ENCODE assay signal across 8 cellular contexts in the genomic region with DNA sequence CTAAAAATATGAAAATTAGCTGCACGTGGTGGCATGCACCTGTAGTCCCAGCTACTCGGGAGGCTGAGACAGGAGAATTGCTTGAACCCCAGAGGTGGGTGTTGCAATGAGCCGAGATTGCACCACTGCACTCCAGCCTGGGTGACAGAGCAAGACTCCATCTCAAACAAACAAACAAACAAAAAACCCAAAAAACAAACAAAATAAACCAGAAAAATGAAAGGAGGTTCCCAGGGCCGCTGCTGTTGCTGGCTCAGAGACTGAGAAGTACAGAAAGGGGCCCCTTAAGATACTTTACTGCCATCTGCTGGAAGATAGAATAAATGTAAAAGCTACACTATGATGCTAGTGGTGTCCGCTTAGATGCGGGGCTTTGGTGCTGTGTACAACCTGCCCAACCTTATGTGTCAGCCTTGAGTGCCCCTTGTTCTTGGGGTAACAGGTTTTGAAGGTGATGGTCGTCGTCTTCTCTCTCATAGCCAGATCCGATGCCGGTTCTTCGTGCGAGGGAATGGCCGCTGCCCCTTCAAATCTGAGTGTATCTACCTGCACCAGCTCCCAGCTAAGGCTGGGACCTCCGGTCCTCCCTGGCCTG. TPM values are rescaled to one million over a fixed set of nuclear protein-coding genes. Genes with fewer than 3 reads are reported as not detected.
DNase-seq lines count a peak whose midpoint lies in the region; ATAC-seq and TF ChIP-seq lines count a peak whose summit lies in the region.

No MANE protein-coding gene starts in this region.

- ATAC-seq in CD4-positive, CD25-positive, alpha-beta regulatory T cell (ENCODE audit: low read depth in 2 of 2), result peak; percentile 72 to 78
- ATAC-seq in GM19463 (IDR thresholded peaks at IDR 0.05; ENCODE audit: unreplicated experiment), result peak; percentile 39
- peak; percentile 69 for ATAC-seq in stimulated activated memory B cell treated with anti-CD40 and anti-IgM and Interleukin-4, amounts not matched to agents 10 μg/mL and 1 μg/mL and 100 μg/mL, for 72 hours
- no peak for ATAC-seq in GM18505 (IDR thresholded peaks at IDR 0.05; ENCODE audit: unreplicated experiment)

- no peak overlapping the region for H3K27ac ChIP-seq in CD4-positive, CD25-positive, alpha-beta regulatory T cell (ENCODE audit: insufficient read depth, low read length, poor library complexity, severe bottlenecking)
- H3K27ac ChIP-seq in breast epithelium, result no peak overlapping the region

- H3K4me1 ChIP-seq in CD4-positive, CD25-positive, alpha-beta regulatory T cell (ENCODE audit: control insufficient read depth, insufficient read depth, low read length, poor library complexity, severe bottlenecking), result peaks cover 23% of the 10 kb centered on the region
- H3K4me1 ChIP-seq in breast epithelium, result no peaks in the 10 kb centered on the region

- H3K27ac Mint-ChIP-seq in CD4-positive, CD25-positive, alpha-beta regulatory T cell, result peak overlapping the region in 1 of 3 donors; percentile 89
- no peak overlapping the region for H3K27ac Mint-ChIP-seq in stimulated activated memory B cell treated with anti-CD40 and anti-IgM and Interleukin-4, amounts not matched to agents 10 μg/mL and 1 μg/mL and 100 μg/mL, for 72 hours

- peaks cover 12 to 43% (median 27%) of the 10 kb centered on the region in 4 donors for H3K4me1 Mint-ChIP-seq in CD4-positive, CD25-positive, alpha-beta regulatory T cell
- peaks cover 30% of the 10 kb centered on the region for H3K4me1 Mint-ChIP-seq in stimulated activated memory B cell treated with anti-CD40 and anti-IgM and Interleukin-4, amounts not matched to agents 10 μg/mL and 1 μg/mL and 100 μg/mL, for 72 hours

- intact Hi-C loops in breast epithelium (cut with DNase I; ENCODE audit: low total_unique reads), result no loop called here

- H3K4me3 Mint-ChIP-seq in CD4-positive, CD25-positive, alpha-beta regulatory T cell, result peak overlapping the region in 2 of 4 donors; percentile 58 to 82
- H3K4me3 Mint-ChIP-seq in stimulated activated memory B cell treated with anti-CD40 and anti-IgM and Interleukin-4, amounts not matched to agents 10 μg/mL and 1 μg/mL and 100 μg/mL, for 72 hours, result peak overlapping the region; percentile 29

- peak in 2 of 3 donors; percentile 76 to 77 for DNase-seq in CD4-positive, CD25-positive, alpha-beta regulatory T cell
- peak; percentile 32 to 78 (median 76) for DNase-seq in NCI-H1417 (lab: John Stamatoyannopoulos, UW)
- peak; percentile 80 for DNase-seq in SK-MEL-5 (ENCODE audit: low read depth, low spot score)
- no peak for DNase-seq in breast epithelium (ENCODE audit: low spot score in 2 of 2)
- DNase-seq in kidney epithelial cell (ENCODE audit: low read depth), result no peak

- TF ChIP-seq CTCF in breast epithelium (IDR thresholded peaks at IDR 0.05) (peak; percentile 33 to 75 (median 70)), kidney epithelial cell (IDR thresholded peaks at IDR 0.05; ENCODE audit: insufficient read depth, low read length, poor library complexity, severe bottlenecking) (peak; percentile 60)

- H3K9me3 Mint-ChIP-seq in CD4-positive, CD25-positive, alpha-beta regulatory T cell, result no peaks in the 10 kb centered on the region
- H3K9me3 Mint-ChIP-seq in stimulated activated memory B cell treated with anti-CD40 and anti-IgM and Interleukin-4, amounts not matched to agents 10 μg/mL and 1 μg/mL and 100 μg/mL, for 72 hours, result no peaks in the 10 kb centered on the region

- in situ Hi-C loops in SK-MEL-5 (cut with HindIII; ENCODE audit: low pct_unique_long_range_greater_than_20kb, low sequenced_read_pairs), result no loop called here

- TF ChIP-seq POLR2A in breast epithelium (IDR thresholded peaks at IDR 0.05) (no peak), GM18505 (IDR thresholded peaks at IDR 0.05; ENCODE audit: borderline replicate concordance, extremely low read depth, insufficient read depth, insufficient read length) (no peak)

- H3K36me3 ChIP-seq in CD4-positive, CD25-positive, alpha-beta regulatory T cell (ENCODE audit: control insufficient read depth, insufficient read depth, low read length), result no peaks in the 10 kb centered on the region
- no peaks in the 10 kb centered on the region for H3K36me3 ChIP-seq in breast epithelium
- no peaks in the 10 kb centered on the region for H3K36me3 ChIP-seq in kidney epithelial cell (ENCODE audit: control insufficient read depth, insufficient read depth, low read length)

- H3K9me3 ChIP-seq in CD4-positive, CD25-positive, alpha-beta regulatory T cell (ENCODE audit: control insufficient read depth in 2 of 2, low read length in 2 of 2), result no peaks in the 10 kb centered on the region
- no peaks in the 10 kb centered on the region for H3K9me3 ChIP-seq in breast epithelium

- no peak overlapping the region for H3K4me3 ChIP-seq in CD4-positive, CD25-positive, alpha-beta regulatory T cell (ENCODE audit: low read depth, low read length)
- H3K4me3 ChIP-seq in breast epithelium (no peak overlapping the region), kidney epithelial cell (ENCODE audit: low read depth, low read length) (no peak overlapping the region)

- H3K27me3 Mint-ChIP-seq in CD4-positive, CD25-positive, alpha-beta regulatory T cell, result no peaks in the 10 kb centered on the region
- H3K27me3 Mint-ChIP-seq in stimulated activated memory B cell treated with anti-CD40 and anti-IgM and Interleukin-4, amounts not matched to agents 10 μg/mL and 1 μg/mL and 100 μg/mL, for 72 hours, result no peaks in the 10 kb centered on the region

- H3K27me3 ChIP-seq in CD4-positive, CD25-positive, alpha-beta regulatory T cell (ENCODE audit: control insufficient read depth, insufficient read depth, low read length), result no peaks in the 10 kb centered on the region
- H3K27me3 ChIP-seq in breast epithelium (no peaks in the 10 kb centered on the region), kidney epithelial cell (ENCODE audit: control insufficient read depth, insufficient read depth, low read length) (no peaks in the 10 kb centered on the region)

- H3K36me3 Mint-ChIP-seq in CD4-positive, CD25-positive, alpha-beta regulatory T cell, result no peaks in the 10 kb centered on the region
- H3K36me3 Mint-ChIP-seq in stimulated activated memory B cell treated with anti-CD40 and anti-IgM and Interleukin-4, amounts not matched to agents 10 μg/mL and 1 μg/mL and 100 μg/mL, for 72 hours, result no peaks in the 10 kb centered on the region

RNA-seq across cellular contexts. Expression of a gene that starts 2.8 kb away (rescaled TPM):
- 5.5 TPM for total RNA-seq in CD4-positive, CD25-positive, alpha-beta regulatory T cell
- 1 to 10 TPM; 4.8 to 6.6 (median 5.2) TPM for polyA plus RNA-seq in CD4-positive, CD25-positive, alpha-beta regulatory T cell
- total RNA-seq in SK-MEL-5 (2014; rRNA removed; shearing (Covaris generic)), result 9.6 and 9.9 TPM in 2 replicates
- 10.3 and 13.7 TPM in 2 replicates for polyA plus RNA-seq in SK-MEL-5 (2015; cell fraction: cytosol; rRNA removed)
- polyA plus RNA-seq in SK-MEL-5 (2015; cell fraction: nucleus; rRNA removed), result 5.1 and 7.2 TPM in 2 replicates
- 10 to 100 TPM in 2 of 3 donors, 1 to 10 TPM in 1; 9.7 to 12.6 (median 10.8) TPM for total RNA-seq in breast epithelium
- 5.8 and 6.6 TPM in 2 replicates for total RNA-seq in kidney epithelial cell

RNA-seq across cellular contexts. Expression of a gene that starts 18.8 kb away (rescaled TPM):
- 1,327 TPM for total RNA-seq in CD4-positive, CD25-positive, alpha-beta regulatory T cell
- polyA plus RNA-seq in CD4-positive, CD25-positive, alpha-beta regulatory T cell, result 1,000 to 10,000 TPM in 2 of 4 donors, 100 to 1,000 TPM in 2; 848 to 1,343 (median 1,026) TPM
- total RNA-seq in SK-MEL-5 (2014; rRNA removed; shearing (Covaris generic)), result 1,839 and 1,991 TPM in 2 replicates
- polyA plus RNA-seq in SK-MEL-5 (2015; cell fraction: cytosol; rRNA removed), result 1,067 and 1,202 TPM in 2 replicates
- polyA plus RNA-seq in SK-MEL-5 (2015; cell fraction: nucleus; rRNA removed), result 1,054 and 1,139 TPM in 2 replicates
- total RNA-seq in breast epithelium (1,000 to 10,000 TPM; 1,177 to 2,549 (median 2,082) TPM), kidney epithelial cell (1,851 and 1,876 TPM in 2 replicates)

RNA-seq across cellular contexts. Expression of a gene that starts 47.5 kb away (rescaled TPM):
- not detected for total RNA-seq in CD4-positive, CD25-positive, alpha-beta regulatory T cell
- polyA plus RNA-seq in CD4-positive, CD25-positive, alpha-beta regulatory T cell, result under 1 TPM in 3 of 4 donors, not detected in 1; 0.18 to 0.24 (median 0.20) TPM
- total RNA-seq in SK-MEL-5 (2014; rRNA removed; shearing (Covaris generic)), result 1.8 and 2.7 TPM in 2 replicates
- polyA plus RNA-seq in SK-MEL-5 (2015; cell fraction: cytosol; rRNA removed), result 8.0 and 11.1 TPM in 2 replicates
- 10.9 and 16.5 TPM in 2 replicates for polyA plus RNA-seq in SK-MEL-5 (2015; cell fraction: nucleus; rRNA removed)
- total RNA-seq in breast epithelium, result 10 to 100 TPM in 2 of 3 donors, 1 to 10 TPM in 1; 5.6 to 28.2 (median 26.2) TPM
- total RNA-seq in kidney epithelial cell, result 18.1 and 23.8 TPM in 2 replicates

Comparison
In these comparisons a context has a peak if more than half of its experiments do, and no peak if none do; other contexts are left out.
1. DNase-seq: peak in CD4-positive, CD25-positive, alpha-beta regulatory T cell (2 of 3), NCI-H1417 (3 of 3) and SK-MEL-5 (single experiment); none in breast epithelium (0 of 2) and kidney epithelial cell (single experiment).